In genomic region chr6:22152871-22153270, GRCh38 we compare ENCODE assay signal across 17 cellular contexts.
"Had no signal": no experiment of that assay in that cellular context is flagged by ENCODE, and none has a peak within 500 bp of the region (broad histone marks: within the 10 kb centered on the region; RNA-seq: fewer than 3 reads in every experiment).

No MANE protein-coding gene starts in this region.

- H3K4me3 Mint-ChIP-seq: activated naive CD8-positive, alpha-beta T cell treated with anti-CD3 and anti-CD28 coated beads, Interleukin-2, amount 10 ng/mL, durations not matched to agents 7 days and 5 days; activated T-helper 1 cell treated with anti-CD3 and anti-CD28 coated beads, Interleukin-12 subunit alpha, Interleukin-12 subunit beta, Interleukin-2, Interleukin-4 antibody, amounts not matched to agents 30 ng/mL and 10 ng/mL and 1 ng/mL, durations not matched to agents 14 hours and 24 hours and 36 hours; natural killer cell had no signal

- H3K36me3 Mint-ChIP-seq: activated naive CD8-positive, alpha-beta T cell treated with anti-CD3 and anti-CD28 coated beads, Interleukin-2, amount 10 ng/mL, durations not matched to agents 7 days and 5 days; natural killer cell had no signal

- H3K27ac ChIP-seq: gastrocnemius medialis, heart right ventricle, right atrium auricular region, skin epidermis, transverse colon, vagina had no signal

- DNase-seq: activated CD4-positive, alpha-beta T cell treated with anti-CD3 and anti-CD28 coated beads, Interleukin-2, amount 50 U/mL, for 1 hour; activated naive CD8-positive, alpha-beta T cell treated with anti-CD3 and anti-CD28 coated beads, Interleukin-2, amount 10 ng/mL, durations not matched to agents 7 days and 5 days; cerebellar nuclear complex; gastrocnemius medialis; heart right ventricle; mesendoderm; natural killer cell; nucleus accumbens; stimulated activated CD4-positive, alpha-beta T cell treated with anti-CD3 and anti-CD28 coated beads, Interleukin-15, amount 100 ng/mL, for 24 hours; stimulated activated CD4-positive, alpha-beta T cell treated with anti-CD3 and anti-CD28 coated beads, Interleukin-4, amount 100 ng/mL, for 24 hours; stimulated activated naive CD4-positive, alpha-beta T cell treated with Interleukin-2 at 50 U/mL for 16 hours; transverse colon had no signal

- H3K9me3 ChIP-seq: gastrocnemius medialis, heart right ventricle, right atrium auricular region, transverse colon, vagina had no signal

- H3K9me3 Mint-ChIP-seq: activated naive CD8-positive, alpha-beta T cell treated with anti-CD3 and anti-CD28 coated beads, Interleukin-2, amount 10 ng/mL, durations not matched to agents 7 days and 5 days; activated T-helper 1 cell treated with anti-CD3 and anti-CD28 coated beads, Interleukin-12 subunit alpha, Interleukin-12 subunit beta, Interleukin-2, Interleukin-4 antibody, amounts not matched to agents 30 ng/mL and 10 ng/mL and 1 ng/mL, durations not matched to agents 14 hours and 24 hours and 36 hours; natural killer cell had no signal

- H3K27me3 Mint-ChIP-seq: progenitor cell of endocrine pancreas had no signal

- H3K36me3 ChIP-seq: gastrocnemius medialis, heart right ventricle, right atrium auricular region, transverse colon, vagina had no signal

- H3K4me1 Mint-ChIP-seq: natural killer cell had no signal

- H3K27ac Mint-ChIP-seq: activated naive CD8-positive, alpha-beta T cell treated with anti-CD3 and anti-CD28 coated beads, Interleukin-2, amount 10 ng/mL, durations not matched to agents 7 days and 5 days; activated T-helper 1 cell treated with anti-CD3 and anti-CD28 coated beads, Interleukin-12 subunit alpha, Interleukin-12 subunit beta, Interleukin-2, Interleukin-4 antibody, amounts not matched to agents 30 ng/mL and 10 ng/mL and 1 ng/mL, durations not matched to agents 14 hours and 24 hours and 36 hours; natural killer cell had no signal

- H3K27me3 ChIP-seq: gastrocnemius medialis, heart right ventricle, right atrium auricular region, transverse colon, vagina had no signal

- ATAC-seq: gastrocnemius medialis, heart right ventricle, natural killer cell had no signal

- H3K4me3 ChIP-seq: gastrocnemius medialis, heart right ventricle, right atrium auricular region, skin epidermis, transverse colon, vagina had no signal
